ENCODE assay signal across 22 cellular contexts in the genomic region with DNA sequence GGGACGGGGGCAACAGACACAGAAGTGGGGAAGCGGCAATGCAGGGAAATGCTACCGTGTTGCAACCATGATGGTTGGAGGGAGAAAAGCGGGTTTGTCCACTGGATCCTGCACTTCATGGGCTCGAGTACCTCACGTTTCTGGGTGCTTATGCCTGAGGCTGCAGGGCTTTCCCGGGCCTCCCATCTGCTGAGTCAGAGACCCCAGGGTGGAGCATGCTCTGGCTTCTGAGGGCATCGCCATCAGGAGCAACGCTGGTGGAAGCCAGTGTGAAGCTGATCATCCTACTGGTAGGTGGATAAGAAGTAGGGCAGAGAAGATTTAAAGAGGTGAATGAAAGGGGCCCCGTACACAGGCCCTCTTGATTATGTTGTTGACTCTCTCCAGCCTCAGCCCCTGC. TPM values are rescaled to one million over a fixed set of nuclear protein-coding genes. Genes with fewer than 3 reads are reported as not detected.
"Had no signal": no experiment of that assay in that cellular context is flagged by ENCODE, and none has a peak within 500 bp of the region (broad histone marks: within the 10 kb centered on the region; RNA-seq: fewer than 3 reads in every experiment).

No MANE protein-coding gene starts in this region.

- H3K9me3 ChIP-seq: SJSA1 had no signal

- H3K36me3 Mint-ChIP-seq: activated naive CD4-positive, alpha-beta T cell treated with anti-CD3 and anti-CD28 coated beads, Interleukin-2, amount 10 ng/mL, durations not matched to agents 7 days and 5 days had no signal

- H3K27ac Mint-ChIP-seq: activated CD8-positive, alpha-beta T cell treated with anti-CD3 and anti-CD28 coated beads for 36 hours; activated naive CD4-positive, alpha-beta T cell treated with anti-CD3 and anti-CD28 coated beads, Interleukin-2, amount 10 ng/mL, durations not matched to agents 7 days and 5 days; activated naive CD8-positive, alpha-beta T cell treated with anti-CD3 and anti-CD28 coated beads for 36 hours; activated T-cell treated with anti-CD3 and anti-CD28 coated beads, Interleukin-2, amount 50 U/mL, for 72 hours; activated T-helper 2 cell treated with anti-CD3 and anti-CD28 coated beads, Interferon-gamma antibody, Interleukin-2, Interleukin-4, amounts not matched to agents 10 μg/mL and 5 μg/mL and 100 μg/mL, durations not matched to agents 14 hours and 24 hours and 36 hours; T-helper 1 cell treated with Interleukin-12 subunit alpha and Interleukin-12 subunit beta and Interleukin-4 antibody, amounts not matched to agents 30 μg/mL and 1 μg/mL, for 36 hours had no signal

- H3K27ac ChIP-seq: brain microvascular endothelial cell, cardiac muscle cell, SJSA1 had no signal

- H3K4me3 Mint-ChIP-seq: activated CD8-positive, alpha-beta T cell treated with anti-CD3 and anti-CD28 coated beads for 36 hours; activated naive CD4-positive, alpha-beta T cell treated with anti-CD3 and anti-CD28 coated beads, Interleukin-2, amount 10 ng/mL, durations not matched to agents 7 days and 5 days; activated naive CD8-positive, alpha-beta T cell treated with anti-CD3 and anti-CD28 coated beads for 36 hours; activated T-cell treated with anti-CD3 and anti-CD28 coated beads, Interleukin-2, amount 50 U/mL, for 72 hours; T-helper 1 cell treated with Interleukin-12 subunit alpha and Interleukin-12 subunit beta and Interleukin-4 antibody, amounts not matched to agents 30 μg/mL and 1 μg/mL, for 36 hours had no signal

- ATAC-seq: activated CD4-positive, CD25-positive, alpha-beta regulatory T cell treated with anti-CD3 and anti-CD28 coated beads, Interleukin-2, amount 50 U/mL, for 24 hours; activated CD8-positive, alpha-beta T cell treated with anti-CD3 and anti-CD28 coated beads for 36 hours; activated T-cell treated with anti-CD3 and anti-CD28 coated beads, Interleukin-2, amount 50 U/mL, for 72 hours; Panc1; SK-N-SH treated with all-trans-retinoic acid at 6 μM for 48 hours had no signal

- H3K36me3 ChIP-seq: brain microvascular endothelial cell, cardiac muscle cell, SJSA1 had no signal

- DNase-seq: activated CD4-positive, alpha-beta T cell treated with anti-CD3 and anti-CD28 coated beads for 4 hours; activated CD8-positive, alpha-beta memory T cell treated with anti-CD3 and anti-CD28 coated beads, Interleukin-2, amount 50 U/mL, for 4 hours; activated CD8-positive, alpha-beta T cell treated with anti-CD3 and anti-CD28 coated beads for 36 hours; activated gamma-delta T cell treated with Interleukin-2 at 50 U/mL for 16 hours; activated naive CD4-positive, alpha-beta T cell treated with anti-CD3 and anti-CD28 coated beads, Interleukin-2, amount 10 ng/mL, durations not matched to agents 7 days and 5 days; activated naive CD8-positive, alpha-beta T cell treated with anti-CD3 and anti-CD28 coated beads for 36 hours; activated T-cell treated with anti-CD3 and anti-CD28 coated beads, Interleukin-2, amount 50 U/mL, for 72 hours; brain microvascular endothelial cell; NCI-H1092; NCI-H1694; NCI-H2107; NCI-H510A treated with DMSO at 0.1 percent for 48 hours; NK-92 treated with Interleukin-12 subunit alpha and Interleukin-12 subunit beta, amount 100 ng/mL, for 24 hours had no signal

- H3K4me1 ChIP-seq: SJSA1 had no signal

- H3K4me1 Mint-ChIP-seq: activated naive CD4-positive, alpha-beta T cell treated with anti-CD3 and anti-CD28 coated beads, Interleukin-2, amount 10 ng/mL, durations not matched to agents 7 days and 5 days had no signal

- H3K4me3 ChIP-seq: cardiac muscle cell, SJSA1 had no signal

- H3K27me3 ChIP-seq: cardiac muscle cell, SJSA1 had no signal

RNA-seq across cellular contexts. Expression of a gene that starts 5.0 kb away (rescaled TPM):
- total RNA-seq: LHCN-M2, M059J had no signal
